In the genomic region with DNA sequence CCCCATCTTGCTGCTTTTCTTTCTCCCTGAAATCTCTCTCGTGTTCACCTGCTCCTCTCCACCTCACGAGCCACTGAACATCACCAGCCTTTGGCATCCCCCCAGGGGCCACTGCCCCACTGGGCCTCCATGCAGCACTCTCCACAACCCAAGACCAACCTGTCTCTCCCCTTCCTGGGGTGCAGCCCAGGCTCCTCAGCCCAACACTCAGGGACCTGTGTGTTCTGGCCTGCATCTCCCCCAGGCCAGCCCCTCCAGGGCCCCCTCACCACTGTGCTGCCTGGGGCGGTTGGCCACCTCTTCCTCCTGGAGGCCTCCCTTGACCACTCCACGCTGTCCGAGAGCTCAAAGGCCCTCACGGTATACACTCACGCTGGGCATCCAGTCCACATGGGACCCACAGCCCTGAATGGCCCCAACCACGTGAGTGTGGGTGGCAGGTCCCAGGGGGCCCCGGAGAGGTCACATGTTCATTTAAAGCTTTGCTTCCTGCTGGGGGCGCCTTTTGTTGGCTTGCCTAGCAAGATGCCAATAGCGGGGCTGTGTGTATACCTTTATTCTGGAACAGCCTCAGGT, we compare ENCODE assay signal across 9 cellular contexts. TPM values are rescaled to one million over a fixed set of nuclear protein-coding genes. Genes with fewer than 3 reads are reported as not detected.
DNase-seq lines count a peak whose midpoint lies in the region; ATAC-seq, FAIRE-seq and TF ChIP-seq lines count a peak whose summit lies in the region.
"Had no signal": no experiment of that assay in that cellular context is flagged by ENCODE, and none has a peak within 500 bp of the region (broad histone marks: within the 10 kb centered on the region; RNA-seq: fewer than 3 reads in every experiment).

No MANE protein-coding gene starts in this region.

- POLR2A ChIA-PET in activated CD4-positive, alpha-beta T cell treated with anti-CD3 and anti-CD28 coated beads for 36 hours (lab: Charles Lee) = interaction anchor here (0.7 kb wide), 1 partner anchor 126 kb away, joined by 3 read pairs; a partner anchor contains a TSS
- POLR2A ChIA-PET in GM12878 (lab: Charles Lee) (interaction anchor here (0.6 to 3.5 kb wide), 11 partner anchors 9 to 825 kb away, joined by 3 to 19 read pairs (median 4); a partner anchor contains a TSS), PC-9 (lab: Charles Lee; ENCODE audit: unreplicated experiment) (no interaction called here), A673 (lab: Charles Lee; ENCODE audit: low non-redundant PET) (no interaction called here)

- no peaks in the 10 kb centered on the region for H3K9me3 Mint-ChIP-seq in activated CD4-positive, alpha-beta T cell treated with anti-CD3 and anti-CD28 coated beads for 36 hours (ENCODE audit: low read depth)

- peaks cover 16% of the 10 kb centered on the region for H3K4me1 Mint-ChIP-seq in activated CD4-positive, alpha-beta T cell treated with anti-CD3 and anti-CD28 coated beads for 36 hours

- H2AFZ ChIP-seq in GM12878 (ENCODE audit: control insufficient read depth, low read depth, low read length) = peak overlapping the region; percentile 69
- H2AFZ ChIP-seq in PC-9 = no peak overlapping the region

- no peaks in the 10 kb centered on the region for H3F3A ChIP-seq in PC-9 (ENCODE audit: insufficient read depth, low read depth)

- FAIRE-seq in GM12878 (lab: Jason Lieb, UNC) = peak; percentile 31

- RAD21 ChIA-PET in GM12878 (lab: Charles Lee; ENCODE audit: unreplicated experiment) = interaction anchor here (0.6 to 1.8 kb wide), 10 partner anchors 8 to 128 kb away, joined by 3 to 11 read pairs (median 4); a partner anchor contains a TSS

- TF ChIP-seq CTCF in GM12878 (IDR thresholded peaks at IDR 0.05 in 2 of 3, conservative IDR thresholded peaks at IDR 0.05 in 1 of 3; ENCODE audit: control insufficient read depth in 2 of 3, extremely low read depth in 1 of 3, insufficient read depth in 1 of 3, low read depth in 3 of 3, low read length in 3 of 3) (peak; percentile 14 to 32 (median 19); a peak in 2 of 6 replicates), stomach (IDR thresholded peaks at IDR 0.05) (no peak), PC-9 (conservative IDR thresholded peaks at IDR 0.05) (no peak), A673 (conservative IDR thresholded peaks at IDR 0.05; ENCODE audit: low read depth, low read length) (no peak)

- DNase-seq in activated CD4-positive, alpha-beta T cell treated with anti-CD3 and anti-CD28 coated beads for 36 hours = no peak
- no peak for DNase-seq in activated CD4-positive, alpha-beta T cell treated with anti-CD3 and anti-CD28 coated beads, Interleukin-2, amount 50 U/mL, for 48 hours
- DNase-seq in GM12878 (ENCODE audit: low read depth, low spot score) = no peak
- DNase-seq in stomach = no peak
- no peak for DNase-seq in PC-9
- DNase-seq in A673 (ENCODE audit: low spot score) = no peak
- no peak for DNase-seq in SW480 (ENCODE audit: low spot score)

- CTCF ChIA-PET in activated CD4-positive, alpha-beta T cell treated with anti-CD3 and anti-CD28 coated beads for 36 hours (lab: Charles Lee) = interaction anchor here (0.6 to 2.2 kb wide), 5 partner anchors 10 to 44 kb away, joined by 3 to 13 read pairs (median 4); a partner anchor contains a TSS
- CTCF ChIA-PET in GM12878 (lab: Yijun Ruan, JAX) = interaction anchor here (0.9 to 6.2 kb wide), 12 partner anchors 9 to 158 kb away, joined by 3 to 38 read pairs (median 4); a partner anchor contains a TSS
- CTCF ChIA-PET in PC-9 (lab: Charles Lee) = no interaction called here
- CTCF ChIA-PET in A673 (lab: Charles Lee) = no interaction called here

- H3K9me3 ChIP-seq in GM12878 (replicated peaks; ENCODE audit: control insufficient read depth, insufficient read depth, low read length) = no peaks in the 10 kb centered on the region
- H3K9me3 ChIP-seq in stomach = no peaks in the 10 kb centered on the region
- no peaks in the 10 kb centered on the region for H3K9me3 ChIP-seq in PC-9 (ENCODE audit: insufficient read depth, low read depth)
- no peaks in the 10 kb centered on the region for H3K9me3 ChIP-seq in A673 (ENCODE audit: low read depth, low read length, poor library complexity, severe bottlenecking)

- H3K4me1 ChIP-seq in GM12878 (ENCODE audit: control insufficient read depth, insufficient read depth, low read length) (peaks cover 41% of the 10 kb centered on the region), stomach (peaks cover 0 to 29% (median 15%) of the 10 kb centered on the region in 4 donors), PC-9 (replicated peaks; ENCODE audit: insufficient read depth) (no peaks in the 10 kb centered on the region), A673 (ENCODE audit: insufficient read depth, low read length, poor library complexity, severe bottlenecking) (no peaks in the 10 kb centered on the region)

- H3K27me3 ChIP-seq in GM12878 (replicated peaks in 1 of 2; ENCODE audit: control insufficient read depth in 2 of 2, insufficient read depth in 2 of 2, low read length in 1 of 2) = no peaks in the 10 kb centered on the region
- H3K27me3 ChIP-seq in stomach = no peaks in the 10 kb centered on the region
- H3K27me3 ChIP-seq in PC-9 (ENCODE audit: insufficient read depth, low read depth) = no peaks in the 10 kb centered on the region
- H3K27me3 ChIP-seq in A673 (replicated peaks; ENCODE audit: insufficient read depth, low read depth, low read length, poor library complexity) = no peaks in the 10 kb centered on the region

- H3K4me2 ChIP-seq in GM12878 (ENCODE audit: control insufficient read depth, insufficient read depth) (peak overlapping the region; percentile 97), PC-9 (no peak overlapping the region)

- H3K27ac ChIP-seq in GM12878 (ENCODE audit: control insufficient read depth, insufficient read depth) (peak overlapping the region; percentile 87), stomach (peak overlapping the region in 4 of 5 donors; percentile 61 to 86 (median 72)), PC-9 (no peak overlapping the region), A673 (ENCODE audit: low read depth, low read length, poor library complexity, severe bottlenecking) (no peak overlapping the region)

- H3K27ac Mint-ChIP-seq in activated CD4-positive, alpha-beta T cell treated with anti-CD3 and anti-CD28 coated beads for 36 hours = no peak overlapping the region

- no peak for TF ChIP-seq POLR2A in GM12878 (IDR thresholded peaks at IDR 0.05; ENCODE audit: low read depth, low read length)
- TF ChIP-seq POLR2A in stomach (IDR thresholded peaks at IDR 0.05) = no peak

- H3K4me3 ChIP-seq in GM12878 = peak overlapping the region; percentile 87
- peak overlapping the region in 2 of 4 donors; percentile 37 to 39 for H3K4me3 ChIP-seq in stomach
- H3K4me3 ChIP-seq in PC-9 = no peak overlapping the region
- no peak overlapping the region for H3K4me3 ChIP-seq in A673 (ENCODE audit: low read depth, low read length, poor library complexity, severe bottlenecking)

- SMC1A ChIA-PET in GM12878 (lab: Charles Lee; ENCODE audit: uncharacterized antibody, unreplicated experiment) = interaction anchor here (0.8 to 1.8 kb wide), 6 partner anchors 8 to 121 kb away, joined by 3 to 9 read pairs (median 4); a partner anchor contains a TSS

- peak; percentile 17 for ATAC-seq in activated CD4-positive, alpha-beta T cell treated with anti-CD3 and anti-CD28 coated beads for 36 hours
- peak; percentile 4 for ATAC-seq in HG03045 (IDR thresholded peaks at IDR 0.05; ENCODE audit: unreplicated experiment)
- ATAC-seq in GM12878 = peak; percentile 72

- peaks cover 51% of the 10 kb centered on the region for H3K36me3 Mint-ChIP-seq in activated CD4-positive, alpha-beta T cell treated with anti-CD3 and anti-CD28 coated beads for 36 hours (ENCODE audit: low read depth)

- TF ChIP-seq RAD21 in GM12878 (IDR thresholded peaks at IDR 0.05; ENCODE audit: insufficient read depth, low read depth, low read length) = no peak

- H3K79me2 ChIP-seq in GM12878 (ENCODE audit: control insufficient read depth, insufficient read depth, low read length) = peaks cover 39% of the 10 kb centered on the region
- H3K79me2 ChIP-seq in PC-9 (ENCODE audit: low read depth) = peaks cover 1% of the 10 kb centered on the region; the same call in 1 of the 2 replicates

- H3K9ac ChIP-seq in GM12878 (ENCODE audit: control insufficient read depth, insufficient read depth, low read length) = peak overlapping the region; percentile 90

- WGBS in GM12878 (ENCODE audit: insufficient coverage, insufficient replicate concordance, low lambda C conversion rate, missing lambda C conversion rate) = 7% methylated on average over 11 of the region's 11 CpGs
- WGBS in stomach, 5 donors = 59 to 81% (median 68%) methylated on average over 11 of the region's 11 CpGs

- intact Hi-C loops in activated CD4-positive, alpha-beta T cell treated with anti-CD3 and anti-CD28 coated beads for 36 hours (cut with DNase I, micrococcal nuclease) = no loop called here
- intact Hi-C loops in GM12878 (cut with micrococcal nuclease; ENCODE audit: unreplicated experiment) = loop anchor here (5.0 to 10.0 kb wide), 2 partner anchors 92 to 395 kb away; a partner anchor contains a TSS
- intact Hi-C loops in stomach (cut with DNase I; ENCODE audit: low total_unique reads) = no loop called here
- intact Hi-C loops in PC-9 (cut with micrococcal nuclease; ENCODE audit: unreplicated experiment) = no loop called here
- intact Hi-C loops in A673 (cut with micrococcal nuclease; ENCODE audit: unreplicated experiment) = no loop called here

- H3K27me3 Mint-ChIP-seq in activated CD4-positive, alpha-beta T cell treated with anti-CD3 and anti-CD28 coated beads for 36 hours = no peaks in the 10 kb centered on the region

- in situ Hi-C loops in GM12878 (cut with MboI) = no loop called here

- H3K36me3 ChIP-seq in GM12878 (ENCODE audit: control insufficient read depth in 2 of 2, insufficient read depth in 2 of 2, low read length in 1 of 2) (peaks cover 15 to 39% of the 10 kb centered on the region in 2 experiments; a peak in 3 of 4 replicates), stomach (peaks cover 41 to 53% (median 51%) of the 10 kb centered on the region in 4 donors), PC-9 (ENCODE audit: low read depth) (no peaks in the 10 kb centered on the region), A673 (ENCODE audit: insufficient read depth, low read length, poor library complexity, severe bottlenecking) (peaks cover 45% of the 10 kb centered on the region)

- TSS peak; percentile 49 for BruUV-seq in GM12878 (replicated peaks; lab: Mats Ljungman, UMichigan)
- no TSS peak for BruUV-seq in PC-9 (replicated peaks; lab: Mats Ljungman, UMichigan)
- BruUV-seq in A673 (replicated peaks; lab: Mats Ljungman, UMichigan) = no TSS peak

- H4K20me1 ChIP-seq in GM12878 (ENCODE audit: control insufficient read depth, insufficient read depth) (no peaks in the 10 kb centered on the region), PC-9 (ENCODE audit: insufficient read depth) (no peaks in the 10 kb centered on the region)

- peak; percentile 24 to 41; a peak in 1 of 4 replicates for TF ChIP-seq EP300 in GM12878 (IDR thresholded peaks at IDR 0.05; ENCODE audit: borderline replicate concordance in 1 of 2, control insufficient read depth in 1 of 2, low read depth in 2 of 2, low read length in 2 of 2)
- no peak for TF ChIP-seq EP300 in stomach (IDR thresholded peaks at IDR 0.05)

- no peak overlapping the region for H3K4me3 Mint-ChIP-seq in activated CD4-positive, alpha-beta T cell treated with anti-CD3 and anti-CD28 coated beads for 36 hours

- H3K9me2 ChIP-seq in PC-9 (ENCODE audit: insufficient read depth) = no peaks in the 10 kb centered on the region

RNA-seq across cellular contexts. Expression of a gene that starts 0.5 kb away (rescaled TPM):
- total RNA-seq in activated CD4-positive, alpha-beta T cell treated with anti-CD3 and anti-CD28 coated beads for 36 hours = 1 to 10 TPM; 4.2 to 4.8 TPM
- total RNA-seq in GM12878 (2013; cell fraction: nucleolus; rRNA removed) = 146 and 175 TPM in 2 replicates
- total RNA-seq in GM12878 (2014; rRNA removed) (48.8 and 52.6 TPM in 2 replicates), GM12878 (2014; rRNA removed; fragmentation: Illumina TruSeq; extraction: Trizol) (16.4 and 17.7 TPM in 2 replicates), GM12878 (2021) (95.3 and 107 TPM in 2 replicates), stomach (10 to 100 TPM in 1 of 5 donors, 1 to 10 TPM in 2, under 1 TPM in 1, not detected in 1; 0.43 to 31.2 (median 3.9) TPM), PC-9 (2021) (12.2 and 12.3 TPM in 2 replicates), A673 (2021) (13.1 and 15.0 TPM in 2 replicates)
- 36.3 TPM for polyA plus RNA-seq in GM12878 (2011; ENCODE audit: low read depth)
- polyA plus RNA-seq in GM12878 (2011; rRNA removed) (26.3 and 51.5 TPM in 2 replicates), GM12878 (2014; fragmentation: Illumina TruSeq; extraction: Trizol) (42.7 and 47.0 TPM in 2 replicates), GM12878 (2014; fragmentation: Nextera tagmentation; extraction: Ambion mirVana) (1 to 10 TPM; 6.6 to 8.0 TPM), GM12878 (2014; rRNA removed) (89.0 and 112 TPM in 2 replicates), GM12878 (2016; fragmentation: Nextera tagmentation; extraction: Ambion mirVana) (10 to 100 TPM; 53.7 to 68.5 TPM), stomach (1 to 10 TPM; 2.4 to 6.0 (median 4.9) TPM)
- polyA plus RNA-seq in GM12878 (2011; cell fraction: cytosol; rRNA removed) = 68.7 and 85.6 TPM in 2 replicates
- polyA plus RNA-seq in GM12878 (2011; cell fraction: nucleus; rRNA removed) = 247 and 263 TPM in 2 replicates
- 84.1 and 86.7 TPM in 2 replicates for polyA plus RNA-seq in GM12878 (2012)
- polyA minus RNA-seq in GM12878 (2011; rRNA and poly(A)+ RNA removed) = 19.3 and 39.3 TPM in 2 replicates
- 25.3 and 28.3 TPM in 2 replicates for polyA minus RNA-seq in GM12878 (2011; cell fraction: cytosol; rRNA and poly(A)+ RNA removed)
- 35.3 and 49.6 TPM in 2 replicates for polyA minus RNA-seq in GM12878 (2011; cell fraction: nucleus; rRNA and poly(A)+ RNA removed)
- total RNA-seq: RPMI7951 had no signal

RNA-seq across cellular contexts. Expression of a gene that starts 6.7 kb away (rescaled TPM):
- total RNA-seq in activated CD4-positive, alpha-beta T cell treated with anti-CD3 and anti-CD28 coated beads for 36 hours = 100 to 1,000 TPM; 192 to 197 TPM
- 139 and 149 TPM in 2 replicates for total RNA-seq in GM12878 (2013; cell fraction: nucleolus; rRNA removed)
- total RNA-seq in GM12878 (2014; rRNA removed) (184 and 215 TPM in 2 replicates), GM12878 (2014; rRNA removed; fragmentation: Illumina TruSeq; extraction: Trizol) (56.3 and 59.3 TPM in 2 replicates), GM12878 (2021) (136 and 149 TPM in 2 replicates), stomach (100 to 1,000 TPM in 3 of 5 donors, 10 to 100 TPM in 2; 54.9 to 263 (median 128) TPM), PC-9 (2021) (90.8 and 93.1 TPM in 2 replicates), A673 (2021) (82.3 and 87.7 TPM in 2 replicates)
- polyA plus RNA-seq in GM12878 (2011; ENCODE audit: low read depth) = 86.4 TPM
- polyA plus RNA-seq in GM12878 (2011; rRNA removed) (83.0 and 114 TPM in 2 replicates), GM12878 (2014; fragmentation: Illumina TruSeq; extraction: Trizol) (36.1 and 59.5 TPM in 2 replicates), GM12878 (2014; fragmentation: Nextera tagmentation; extraction: Ambion mirVana) (10 to 100 TPM; 32.7 to 67.6 TPM), GM12878 (2014; rRNA removed) (176 and 216 TPM in 2 replicates), GM12878 (2016; fragmentation: Nextera tagmentation; extraction: Ambion mirVana) (100 to 1,000 TPM in 1 of 2 experiments, 10 to 100 TPM in 1; 85.9 to 101 TPM), stomach (10 to 100 TPM; 65.3 to 72.9 (median 71.0) TPM)
- 164 and 232 TPM in 2 replicates for polyA plus RNA-seq in GM12878 (2011; cell fraction: cytosol; rRNA removed)
- 533 and 587 TPM in 2 replicates for polyA plus RNA-seq in GM12878 (2011; cell fraction: nucleus; rRNA removed)
- 160 and 166 TPM in 2 replicates for polyA plus RNA-seq in GM12878 (2012)
- polyA minus RNA-seq in GM12878 (2011; rRNA and poly(A)+ RNA removed) = 125 and 201 TPM in 2 replicates
- 40.6 and 85.2 TPM in 2 replicates for polyA minus RNA-seq in GM12878 (2011; cell fraction: cytosol; rRNA and poly(A)+ RNA removed)
- polyA minus RNA-seq in GM12878 (2011; cell fraction: nucleus; rRNA and poly(A)+ RNA removed) = 141 and 184 TPM in 2 replicates

RNA-seq across cellular contexts. Expression of a gene that starts 12.7 kb away (rescaled TPM):
- total RNA-seq in activated CD4-positive, alpha-beta T cell treated with anti-CD3 and anti-CD28 coated beads for 36 hours = 10 to 100 TPM; 41.9 to 50.2 TPM
- total RNA-seq in GM12878 (2013; cell fraction: nucleolus; rRNA removed) = 37.7 and 45.6 TPM in 2 replicates
- 15.5 and 18.2 TPM in 2 replicates for total RNA-seq in GM12878 (2014; rRNA removed)
- 6.2 and 7.6 TPM in 2 replicates for total RNA-seq in GM12878 (2014; rRNA removed; fragmentation: Illumina TruSeq; extraction: Trizol)
- 30.3 and 36.6 TPM in 2 replicates for total RNA-seq in GM12878 (2021)
- 8.6 TPM for polyA plus RNA-seq in GM12878 (2011; ENCODE audit: low read depth)
- polyA plus RNA-seq in GM12878 (2011; rRNA removed) = 10.2 and 23.1 TPM in 2 replicates
- 30.5 and 48.8 TPM in 2 replicates for polyA plus RNA-seq in GM12878 (2011; cell fraction: cytosol; rRNA removed)
- polyA plus RNA-seq in GM12878 (2011; cell fraction: nucleus; rRNA removed) = 173 and 211 TPM in 2 replicates
- 21.0 and 23.7 TPM in 2 replicates for polyA plus RNA-seq in GM12878 (2012)
- 1.1 and 5.1 TPM in 2 replicates for polyA plus RNA-seq in GM12878 (2014; fragmentation: Illumina TruSeq; extraction: Trizol)
- polyA plus RNA-seq in GM12878 (2014; fragmentation: Nextera tagmentation; extraction: Ambion mirVana) = 1 to 10 TPM in 1 of 2 experiments, under 1 TPM in 1; 0.82 to 2.3 TPM
- 33.3 and 47.9 TPM in 2 replicates for polyA plus RNA-seq in GM12878 (2014; rRNA removed)
- 10 to 100 TPM; 35.3 to 35.8 TPM for polyA plus RNA-seq in GM12878 (2016; fragmentation: Nextera tagmentation; extraction: Ambion mirVana)
- polyA minus RNA-seq in GM12878 (2011; rRNA and poly(A)+ RNA removed) = 15.1 and 21.8 TPM in 2 replicates
- 16.8 and 19.9 TPM in 2 replicates for polyA minus RNA-seq in GM12878 (2011; cell fraction: cytosol; rRNA and poly(A)+ RNA removed)
- polyA minus RNA-seq in GM12878 (2011; cell fraction: nucleus; rRNA and poly(A)+ RNA removed) = 27.6 and 54.2 TPM in 2 replicates
- 100 to 1,000 TPM in 2 of 5 donors, 10 to 100 TPM in 3; 14.6 to 126 (median 97.0) TPM for total RNA-seq in stomach
- polyA plus RNA-seq in stomach = 100 to 1,000 TPM in 1 of 3 donors, 10 to 100 TPM in 2; 43.5 to 142 (median 76.6) TPM
- total RNA-seq in PC-9 (2021) = 167 and 202 TPM in 2 replicates
- total RNA-seq in A673 (2021) = 116 and 132 TPM in 2 replicates

RNA-seq across cellular contexts. Expression of a gene that starts 36.6 kb away (rescaled TPM):
- 10 to 100 TPM; 29.5 to 41.2 TPM for total RNA-seq in activated CD4-positive, alpha-beta T cell treated with anti-CD3 and anti-CD28 coated beads for 36 hours
- 33.1 and 35.4 TPM in 2 replicates for total RNA-seq in GM12878 (2013; cell fraction: nucleolus; rRNA removed)
- 36.0 and 42.0 TPM in 2 replicates for total RNA-seq in GM12878 (2014; rRNA removed)
- 16.8 and 19.2 TPM in 2 replicates for total RNA-seq in GM12878 (2014; rRNA removed; fragmentation: Illumina TruSeq; extraction: Trizol)
- 75.4 and 81.0 TPM in 2 replicates for total RNA-seq in GM12878 (2021)
- 8.1 TPM for polyA plus RNA-seq in GM12878 (2011; ENCODE audit: low read depth)
- polyA plus RNA-seq in GM12878 (2011; rRNA removed) = 10.0 and 14.1 TPM in 2 replicates
- polyA plus RNA-seq in GM12878 (2011; cell fraction: cytosol; rRNA removed) = 12.3 and 18.9 TPM in 2 replicates
- 53.4 and 220 TPM in 2 replicates for polyA plus RNA-seq in GM12878 (2011; cell fraction: nucleus; rRNA removed)
- 13.9 and 24.5 TPM in 2 replicates for polyA plus RNA-seq in GM12878 (2012)
- polyA plus RNA-seq in GM12878 (2014; fragmentation: Illumina TruSeq; extraction: Trizol) = 3.2 and 15.9 TPM in 2 replicates
- polyA plus RNA-seq in GM12878 (2014; fragmentation: Nextera tagmentation; extraction: Ambion mirVana) = under 1 TPM; 0.18 to 0.62 TPM
- polyA plus RNA-seq in GM12878 (2014; rRNA removed) = 49.0 and 58.5 TPM in 2 replicates
- 10 to 100 TPM; 36.5 to 38.0 TPM for polyA plus RNA-seq in GM12878 (2016; fragmentation: Nextera tagmentation; extraction: Ambion mirVana)
- polyA minus RNA-seq in GM12878 (2011; rRNA and poly(A)+ RNA removed) = 12.5 and 16.2 TPM in 2 replicates
- polyA minus RNA-seq in GM12878 (2011; cell fraction: cytosol; rRNA and poly(A)+ RNA removed) = 13.1 and 13.9 TPM in 2 replicates
- polyA minus RNA-seq in GM12878 (2011; cell fraction: nucleus; rRNA and poly(A)+ RNA removed) = 11.1 and 35.8 TPM in 2 replicates
- 10 to 100 TPM; 15.2 to 78.1 (median 53.3) TPM for total RNA-seq in stomach
- polyA plus RNA-seq in stomach = 10 to 100 TPM; 14.7 to 31.3 (median 22.7) TPM
- total RNA-seq in PC-9 (2021) = 144 and 181 TPM in 2 replicates
- 271 and 286 TPM in 2 replicates for total RNA-seq in A673 (2021)

RNA-seq across cellular contexts. Expression of a gene that starts 44.3 kb away (rescaled TPM):
- total RNA-seq in activated CD4-positive, alpha-beta T cell treated with anti-CD3 and anti-CD28 coated beads for 36 hours = 10 to 100 TPM; 63.6 to 77.7 TPM
- 77.1 and 93.7 TPM in 2 replicates for total RNA-seq in GM12878 (2013; cell fraction: nucleolus; rRNA removed)
- total RNA-seq in GM12878 (2014; rRNA removed) (29.3 and 32.4 TPM in 2 replicates), GM12878 (2014; rRNA removed; fragmentation: Illumina TruSeq; extraction: Trizol) (22.6 and 26.2 TPM in 2 replicates), GM12878 (2021) (34.3 and 47.0 TPM in 2 replicates), stomach (100 to 1,000 TPM in 3 of 5 donors, 10 to 100 TPM in 2; 40.4 to 316 (median 143) TPM), PC-9 (2021) (70.4 and 102 TPM in 2 replicates), A673 (2021) (43.8 and 53.5 TPM in 2 replicates)
- 40.4 TPM for polyA plus RNA-seq in GM12878 (2011; ENCODE audit: low read depth)
- polyA plus RNA-seq in GM12878 (2011; rRNA removed) (26.7 and 37.8 TPM in 2 replicates), GM12878 (2014; fragmentation: Illumina TruSeq; extraction: Trizol) (10.7 and 27.6 TPM in 2 replicates), GM12878 (2014; fragmentation: Nextera tagmentation; extraction: Ambion mirVana) (10 to 100 TPM in 1 of 2 experiments, 1 to 10 TPM in 1; 3.3 to 11.1 TPM), GM12878 (2014; rRNA removed) (44.1 and 51.8 TPM in 2 replicates), GM12878 (2016; fragmentation: Nextera tagmentation; extraction: Ambion mirVana) (10 to 100 TPM in 1 of 2 experiments, 1 to 10 TPM in 1; 9.0 to 14.5 TPM), stomach (100 to 1,000 TPM; 106 to 140 (median 136) TPM)
- polyA plus RNA-seq in GM12878 (2011; cell fraction: cytosol; rRNA removed) = 33.1 and 39.8 TPM in 2 replicates
- 225 and 240 TPM in 2 replicates for polyA plus RNA-seq in GM12878 (2011; cell fraction: nucleus; rRNA removed)
- 50.5 and 58.2 TPM in 2 replicates for polyA plus RNA-seq in GM12878 (2012)
- polyA minus RNA-seq in GM12878 (2011; rRNA and poly(A)+ RNA removed) = 11.3 and 19.0 TPM in 2 replicates
- polyA minus RNA-seq in GM12878 (2011; cell fraction: cytosol; rRNA and poly(A)+ RNA removed) = 10.3 and 14.2 TPM in 2 replicates
- polyA minus RNA-seq in GM12878 (2011; cell fraction: nucleus; rRNA and poly(A)+ RNA removed) = 25.0 and 38.2 TPM in 2 replicates

Comparison
In these comparisons a context has a peak if more than half of its experiments do, and no peak if none do; other contexts are left out.
1. ATAC-seq: peak in every context shown above with its lines; median percentile 72 in GM12878; 17 in activated CD4-positive, alpha-beta T cell treated with anti-CD3 and anti-CD28 coated beads for 36 hours; 4 in HG03045.
2. H3K27ac ChIP-seq: peak in GM12878 (single experiment) and stomach (4 of 5); none in PC-9 (single experiment) and A673 (single experiment).
3. CTCF ChIP-seq: peak in GM12878 (3 of 3); none in stomach (0 of 7), PC-9 (single experiment) and A673 (single experiment).
4. CTCF ChIA-PET loops: an anchor here in activated CD4-positive, alpha-beta T cell treated with anti-CD3 and anti-CD28 coated beads for 36 hours (0.6 to 2.2 kb wide) and GM12878 (0.9 to 6.2 kb wide); none called in PC-9 and A673.
5. POLR2A ChIA-PET loops: an anchor here in activated CD4-positive, alpha-beta T cell treated with anti-CD3 and anti-CD28 coated beads for 36 hours (0.7 kb wide) and GM12878 (0.6 to 3.5 kb wide); none called in PC-9 and A673.